ENCODE assay signal across 8 cellular contexts in genomic region chr6:32192608-32193039, GRCh38. TPM values are rescaled to one million over a fixed set of nuclear protein-coding genes. Genes with fewer than 3 reads are reported as not detected.
DNase-seq lines count a peak whose midpoint lies in the region; ATAC-seq and TF ChIP-seq lines count a peak whose summit lies in the region.

A gene with protein sequence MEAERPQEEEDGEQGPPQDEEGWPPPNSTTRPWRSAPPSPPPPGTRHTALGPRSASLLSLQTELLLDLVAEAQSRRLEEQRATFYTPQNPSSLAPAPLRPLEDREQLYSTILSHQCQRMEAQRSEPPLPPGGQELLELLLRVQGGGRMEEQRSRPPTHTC (minus strand): TSS chr6:32192643. CDS start chr6:32192513, 130 bp downstream.

- no peaks in the 10 kb centered on the region for H3K9me3 ChIP-seq in mononuclear cell (ENCODE audit: low read depth, low read length)

- peak within 1 kb of the TSS; percentile 93 for H3K27ac Mint-ChIP-seq in dendritic cell treated with granulocyte-macrophage colony-stimulating factor and Interleukin-4, amounts not matched to agents 40 ng/mL and 50 ng/mL, for 4 days
- peak within 1 kb of the TSS; percentile 80 for H3K27ac Mint-ChIP-seq in type B pancreatic cell

- peak within 1 kb of the TSS; percentile 15 for H2AFZ ChIP-seq in ACC112 (ENCODE audit: low read length, unreplicated experiment)

- no peaks in the 10 kb centered on the region for H3K36me3 ChIP-seq in ACC112 (ENCODE audit: insufficient read depth, low read length)

- H3K9me3 Mint-ChIP-seq in dendritic cell treated with granulocyte-macrophage colony-stimulating factor and Interleukin-4, amounts not matched to agents 40 ng/mL and 50 ng/mL, for 4 days, result no peaks in the 10 kb centered on the region
- no peaks in the 10 kb centered on the region for H3K9me3 Mint-ChIP-seq in type B pancreatic cell

- H3K27me3 Mint-ChIP-seq in dendritic cell treated with granulocyte-macrophage colony-stimulating factor and Interleukin-4, amounts not matched to agents 40 ng/mL and 50 ng/mL, for 4 days, result no peaks in the 10 kb centered on the region
- no peaks in the 10 kb centered on the region for H3K27me3 Mint-ChIP-seq in type B pancreatic cell

- intact Hi-C loops in dendritic cell treated with granulocyte-macrophage colony-stimulating factor and Interleukin-4, amounts not matched to agents 40 ng/mL and 50 ng/mL, for 4 days (cut with micrococcal nuclease), result no loop called here

- peaks cover 80% of the 10 kb centered on the region for H3K4me1 Mint-ChIP-seq in dendritic cell treated with granulocyte-macrophage colony-stimulating factor and Interleukin-4, amounts not matched to agents 40 ng/mL and 50 ng/mL, for 4 days (ENCODE audit: low read depth)
- H3K4me1 Mint-ChIP-seq in type B pancreatic cell (ENCODE audit: unreplicated experiment), result peaks cover 46% of the 10 kb centered on the region

- peak; percentile 88 to 90 for DNase-seq in HL-60 (ENCODE audit: low read depth in 1 of 2, low spot score in 1 of 2)
- DNase-seq in UCSD-AML1 (lab: John Stamatoyannopoulos, UW; ENCODE audit: unreplicated experiment), result peak; percentile 93
- no peak for DNase-seq in type B pancreatic cell (ENCODE audit: extremely low spot score, unreplicated experiment)

- TF ChIP-seq CTCF in HL-60 (IDR thresholded peaks at IDR 0.05; ENCODE audit: insufficient read depth, low read length) (no peak), type B pancreatic cell (conservative IDR thresholded peaks at IDR 0.05) (no peak)

- peak within 1 kb of the TSS; percentile 22; the same call in 1 of the 2 replicates for H3K4me3 ChIP-seq in ACC112 (ENCODE audit: low read depth, low read length)
- H3K4me3 ChIP-seq in HL-60 (replicated peaks; ENCODE audit: insufficient read depth, low read length), result peak within 1 kb of the TSS; percentile 71
- H3K4me3 ChIP-seq in mononuclear cell (ENCODE audit: low read length), result peak within 1 kb of the TSS; percentile 96

- ATAC-seq in GM19455 (IDR thresholded peaks at IDR 0.05; ENCODE audit: unreplicated experiment) (no peak), GM21529 (IDR thresholded peaks at IDR 0.05; ENCODE audit: unreplicated experiment) (no peak)

- peak within 1 kb of the TSS; percentile 94 for H3K4me3 Mint-ChIP-seq in dendritic cell treated with granulocyte-macrophage colony-stimulating factor and Interleukin-4, amounts not matched to agents 40 ng/mL and 50 ng/mL, for 4 days
- H3K4me3 Mint-ChIP-seq in type B pancreatic cell, result no peak within 1 kb of the TSS

- H3K4me1 ChIP-seq in ACC112 (ENCODE audit: control insufficient read depth, insufficient read depth, low read length, unreplicated experiment) (peaks cover 29% of the 10 kb centered on the region), mononuclear cell (ENCODE audit: insufficient read depth, low read length) (peaks cover 66% of the 10 kb centered on the region)

- peaks cover 60% of the 10 kb centered on the region for H3K36me3 Mint-ChIP-seq in dendritic cell treated with granulocyte-macrophage colony-stimulating factor and Interleukin-4, amounts not matched to agents 40 ng/mL and 50 ng/mL, for 4 days (ENCODE audit: low read depth)
- peaks cover 1% of the 10 kb centered on the region for H3K36me3 Mint-ChIP-seq in type B pancreatic cell

- H3K79me2 ChIP-seq in ACC112 (ENCODE audit: control insufficient read depth, insufficient read depth, low read length, unreplicated experiment), result peaks cover 17% of the 10 kb centered on the region

- H3K27me3 ChIP-seq in ACC112 (ENCODE audit: insufficient read depth, low read length) (no peaks in the 10 kb centered on the region), HL-60 (ENCODE audit: insufficient read depth, poor library complexity, severe bottlenecking) (no peaks in the 10 kb centered on the region), mononuclear cell (ENCODE audit: insufficient read depth, low read length) (no peaks in the 10 kb centered on the region)

- H3K27ac ChIP-seq in ACC112 (ENCODE audit: low read depth, low read length), result no peak within 1 kb of the TSS
- H3K27ac ChIP-seq in HL-60 (replicated peaks), result peak within 1 kb of the TSS; percentile 95

RNA-seq across cellular contexts. Expression of the gene that starts here (rescaled TPM):
- total RNA-seq in mononuclear cell (131 TPM), type B pancreatic cell (ENCODE audit: low replicate concordance) (0.48 and 3.3 TPM in 2 replicates)

Comparison
In these comparisons a context has a peak if more than half of its experiments do, and no peak if none do; other contexts are left out.
1. RNA of the gene that starts here (total RNA-seq): 131 TPM in mononuclear cell (single experiment); 0.48 to 3.3 TPM in type B pancreatic cell; every median in the first group is over 10 times any median in the second.
2. H3K4me3 ChIP-seq: peak in every context shown above with its lines; median percentile 96 in mononuclear cell; 71 in HL-60; 22 in ACC112.